8 cellular contexts compared by ENCODE assay signal in genomic region chr2:10659898-10660568, GRCh38. TPM values are rescaled to one million over a fixed set of nuclear protein-coding genes. Genes with fewer than 3 reads are reported as not detected.
DNase-seq lines count a peak whose midpoint lies in the region; ATAC-seq and TF ChIP-seq lines count a peak whose summit lies in the region.

No MANE protein-coding gene starts in this region.

- no peaks in the 10 kb centered on the region for H3K9me3 ChIP-seq in cardiac muscle cell (ENCODE audit: low read depth)

- DNase-seq in GM13976 (ENCODE audit: low spot score) (no peak), OCI-M1 (lab: John Stamatoyannopoulos, UW) (peak; percentile 59), cardiac muscle cell (ENCODE audit: low read depth in 1 of 2, low spot score in 1 of 2) (peak; percentile 58 to 86), retinal pigment epithelial cell (ENCODE audit: low read depth) (peak; percentile 2), NCI-H2081 treated with DMSO at 0.1 percent for 48 hours (lab: John Stamatoyannopoulos, UW) (no peak)
- peak in 1 of 2 donors; percentile 55 for DNase-seq in activated naive CD4-positive, alpha-beta T cell treated with anti-CD3 and anti-CD28 coated beads, Interleukin-2, amount 50 U/mL, for 72 hours (ENCODE audit: low spot score in 2 of 2)

- peaks cover 0 to 5% of the 10 kb centered on the region in 2 donors for H3K36me3 Mint-ChIP-seq in activated naive CD4-positive, alpha-beta T cell treated with anti-CD3 and anti-CD28 coated beads, Interleukin-2, amount 50 U/mL, for 72 hours

- peak; percentile 53 for TF ChIP-seq CTCF in GM13976 (IDR thresholded peaks at IDR 0.05; ENCODE audit: borderline replicate concordance, control extremely low read depth, extremely low read depth, insufficient read depth, missing control alignments)
- peak; percentile 88 for TF ChIP-seq CTCF in cardiac muscle cell (IDR thresholded peaks at IDR 0.05; ENCODE audit: low read depth, low read length)
- peak; percentile 77 for TF ChIP-seq CTCF in retinal pigment epithelial cell (conservative IDR thresholded peaks at IDR 0.05; ENCODE audit: low read depth, low read length)

- peaks cover 18% of the 10 kb centered on the region for H3K4me1 ChIP-seq in ACC112 (ENCODE audit: control insufficient read depth, insufficient read depth, low read length, unreplicated experiment)
- no peaks in the 10 kb centered on the region for H3K4me1 ChIP-seq in cardiac muscle cell (ENCODE audit: low read depth)

- peak; percentile 65 to 70 for ATAC-seq in activated naive CD4-positive, alpha-beta T cell treated with anti-CD3 and anti-CD28 coated beads, Interleukin-2, amount 50 U/mL, for 72 hours
- no peak for ATAC-seq in GM18867 (IDR thresholded peaks at IDR 0.05; ENCODE audit: unreplicated experiment)

- no peak overlapping the region for H3K4me3 ChIP-seq in ACC112 (ENCODE audit: low read depth, low read length)
- no peak overlapping the region for H3K4me3 ChIP-seq in cardiac muscle cell
- H3K4me3 ChIP-seq in retinal pigment epithelial cell (ENCODE audit: low read length): no peak overlapping the region

- no peak overlapping the region for H2AFZ ChIP-seq in ACC112 (ENCODE audit: low read length, unreplicated experiment)

- peak overlapping the region; percentile 5; the same call in 1 of the 2 replicates for H3K27ac ChIP-seq in ACC112 (ENCODE audit: low read depth, low read length)
- no peak overlapping the region for H3K27ac ChIP-seq in cardiac muscle cell

- in situ Hi-C loops in GM13976 (cut with MboI; ENCODE audit: low sequenced_read_pairs, unreplicated experiment): loop anchor here (25.0 kb wide), 1 partner anchor 523 kb away; no protein-coding TSS in a partner anchor

- no peaks in the 10 kb centered on the region for H3K79me2 ChIP-seq in ACC112 (ENCODE audit: control insufficient read depth, insufficient read depth, low read length, unreplicated experiment)

- H3K9me3 Mint-ChIP-seq in activated naive CD4-positive, alpha-beta T cell treated with anti-CD3 and anti-CD28 coated beads, Interleukin-2, amount 50 U/mL, for 72 hours: no peaks in the 10 kb centered on the region

- H3K27me3 ChIP-seq in ACC112 (ENCODE audit: insufficient read depth, low read length) (no peaks in the 10 kb centered on the region), cardiac muscle cell (no peaks in the 10 kb centered on the region)

- H3K36me3 ChIP-seq in ACC112 (ENCODE audit: insufficient read depth, low read length): peaks cover 5% of the 10 kb centered on the region; the same call in 1 of the 2 replicates
- peaks cover 29% of the 10 kb centered on the region for H3K36me3 ChIP-seq in cardiac muscle cell

- peak overlapping the region in 1 of 2 donors; percentile 60 for H3K27ac Mint-ChIP-seq in activated naive CD4-positive, alpha-beta T cell treated with anti-CD3 and anti-CD28 coated beads, Interleukin-2, amount 50 U/mL, for 72 hours

RNA-seq across cellular contexts. Expression of gene NOL10, which starts 29.7 kb away (rescaled TPM):
- total RNA-seq in activated naive CD4-positive, alpha-beta T cell treated with anti-CD3 and anti-CD28 coated beads, Interleukin-2, amount 50 U/mL, for 72 hours: 10 to 100 TPM; 29.1 to 39.6 TPM
- total RNA-seq in cardiac muscle cell: 15.4 and 18.7 TPM in 2 replicates
- 21.0 and 22.2 TPM in 2 replicates for polyA plus RNA-seq in cardiac muscle cell

Comparison
In these comparisons a context has a peak if more than half of its experiments do, and no peak if none do; other contexts are left out.
1. DNase-seq: peak in OCI-M1 (single experiment), cardiac muscle cell (2 of 2) and retinal pigment epithelial cell (single experiment); none in GM13976 (single experiment) and NCI-H2081 treated with DMSO at 0.1 percent for 48 hours (single experiment).
2. Peak in every context shown above with its lines, with median percentiles within 50 percentile points of each other: CTCF ChIP-seq.